In the genomic region with DNA sequence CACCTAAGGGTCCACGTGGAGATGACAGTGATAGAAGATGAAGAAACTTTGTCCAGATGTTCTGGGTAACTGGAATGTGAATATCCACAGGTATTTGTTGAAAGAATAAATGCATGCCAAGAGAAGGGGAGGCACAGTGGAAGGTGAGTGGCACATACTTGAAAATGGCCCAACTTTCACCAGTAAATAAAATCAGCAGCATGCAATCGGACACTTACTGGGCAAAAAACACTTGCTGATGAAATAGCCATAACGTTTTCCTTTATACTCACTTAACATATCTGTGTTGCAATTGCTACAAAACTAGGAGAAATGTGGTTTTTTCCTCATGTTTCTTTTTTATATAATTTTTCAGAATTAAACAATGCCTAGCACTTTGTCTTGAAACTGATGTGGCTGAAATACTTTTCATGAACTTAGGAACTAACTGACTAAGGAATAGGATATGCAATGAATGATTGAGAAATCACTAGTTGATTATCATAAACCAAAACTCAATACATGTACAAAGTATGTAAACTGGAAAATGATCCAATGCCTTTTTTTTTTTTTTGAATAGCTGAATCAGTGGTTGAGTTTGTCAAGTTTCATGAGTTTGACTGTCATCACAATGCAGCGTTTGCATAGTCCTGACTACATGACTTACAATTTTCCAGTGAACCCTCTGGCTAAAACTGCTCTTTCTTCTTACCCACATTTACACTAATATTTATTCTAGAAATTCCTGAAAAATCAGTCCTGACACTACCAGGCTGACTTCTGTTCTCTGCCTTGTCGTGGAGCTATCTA, we compare ENCODE assay signal across 1 cellular context.
A peak's percentile ranks its signal among the peaks of the same experiment; 100 is the strongest.
TF ChIP-seq lines count a peak whose summit lies in the region.

No MANE protein-coding gene starts in this region.

TF ChIP-seq in IMR-90, 13 proteins besides CTCF, POLR2A, EP300 and RAD21:
- no peak for TF ChIP-seq NFE2L2 (IDR thresholded peaks at IDR 0.05; ENCODE audit: low read depth, low read length)
- TF ChIP-seq CEBPB (IDR thresholded peaks at IDR 0.05; ENCODE audit: low read depth, low read length), result peak; percentile 9; the same call in 1 of the 2 replicates
